ENCODE assay signal across 13 cellular contexts in the genomic region with DNA sequence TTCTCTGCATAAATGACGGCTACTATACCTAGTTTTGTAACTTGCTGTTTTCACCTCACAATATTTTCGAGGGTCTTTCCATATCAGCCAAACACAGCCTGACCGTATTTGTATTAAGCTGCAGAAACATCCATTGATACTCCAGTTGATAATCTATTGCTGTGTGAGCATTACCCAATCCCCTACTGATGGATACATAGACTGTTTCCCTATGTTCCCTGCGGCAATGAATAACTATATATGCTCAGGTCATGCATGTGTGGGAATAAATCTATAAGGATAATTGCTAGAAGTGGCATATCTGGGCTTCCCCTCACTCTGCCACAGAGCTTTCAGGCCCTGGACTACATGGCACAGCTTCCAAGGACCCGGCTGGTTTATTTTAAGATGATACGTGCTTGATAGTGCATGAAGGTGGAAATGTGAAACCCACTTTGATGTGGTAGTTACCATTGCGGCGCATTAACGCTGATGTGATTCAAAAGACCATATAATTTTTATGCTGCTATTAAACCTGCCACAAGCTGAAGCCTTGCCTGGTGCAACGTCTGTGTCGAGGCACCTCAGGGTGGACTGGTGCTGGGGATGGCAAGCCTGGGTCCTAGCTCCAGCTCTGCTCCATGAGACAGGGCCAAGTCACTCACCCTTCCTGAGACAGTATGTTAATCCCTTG.
"Had no signal": no experiment of that assay in that cellular context is flagged by ENCODE, and none has a peak within 500 bp of the region (broad histone marks: within the 10 kb centered on the region; RNA-seq: fewer than 3 reads in every experiment).

No MANE protein-coding gene starts in this region.

- DNase-seq: activated CD4-positive, alpha-beta T cell treated with anti-CD3 and anti-CD28 coated beads, Interleukin-2, amount 50 U/mL, for 1 hour; activated effector memory CD4-positive, alpha-beta T cell treated with Interleukin-2 at 50 U/mL for 16 hours; activated T-cell treated with anti-CD3 and anti-CD28 coated beads for 4 hours; central memory CD4-positive, alpha-beta T cell; cortex of kidney; effector memory CD4-positive, alpha-beta T cell; kidney; mesendoderm; nephron progenitor cell; psoas muscle; stimulated activated CD4-positive, alpha-beta T cell treated with anti-CD3 and anti-CD28 coated beads, Interleukin-12 subunit alpha, Interleukin-12 subunit beta, amount 100 ng/mL, for 4 hours; stimulated activated naive CD4-positive, alpha-beta T cell; trophoblast cell had no signal

- H3K4me1 ChIP-seq: psoas muscle had no signal

- H3K27ac ChIP-seq: psoas muscle had no signal

- ATAC-seq: psoas muscle had no signal

- H3K9me3 ChIP-seq: psoas muscle had no signal

- H3K4me3 ChIP-seq: psoas muscle had no signal
